In the genomic region with DNA sequence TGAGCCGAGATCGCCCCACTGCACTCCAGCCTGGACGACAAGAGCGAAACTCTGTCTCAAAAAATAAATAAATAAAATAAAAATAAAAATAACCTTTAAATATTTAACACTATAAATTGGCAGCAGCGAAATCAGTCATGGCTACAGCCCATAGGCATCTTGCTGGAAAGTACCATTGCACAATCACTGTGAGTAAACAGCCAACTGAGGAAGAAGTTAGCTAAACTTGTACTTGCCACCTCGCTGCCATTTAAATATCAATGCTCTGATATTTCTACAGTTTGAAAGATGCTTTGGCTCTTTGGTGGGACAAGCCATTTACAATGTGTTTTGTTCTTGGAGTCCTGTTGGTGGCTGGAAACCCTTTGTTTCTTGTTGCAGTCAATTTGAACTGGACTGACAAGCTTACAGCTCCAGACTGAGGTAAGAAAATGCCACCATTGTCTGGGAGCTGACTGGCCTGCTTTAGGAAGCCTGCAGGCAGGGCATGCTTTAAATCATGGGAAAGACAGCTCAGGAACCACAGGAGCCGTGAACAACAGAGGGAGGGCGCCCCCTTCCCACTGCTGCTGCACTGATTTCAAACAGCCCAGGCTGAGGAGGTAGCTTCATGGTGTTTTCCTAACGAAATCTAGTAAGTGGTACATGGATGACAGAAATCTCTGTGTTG, we compare ENCODE assay signal across 10 cellular contexts.
DNase-seq lines count a peak whose midpoint lies in the region; FAIRE-seq and TF ChIP-seq lines count a peak whose summit lies in the region.
"Had no signal": no experiment of that assay in that cellular context is flagged by ENCODE, and none has a peak within 500 bp of the region (broad histone marks: within the 10 kb centered on the region; RNA-seq: fewer than 3 reads in every experiment).

No MANE protein-coding gene starts in this region.

- intact Hi-C loops in cardiac septum (cut with DNase I) = no loop called here

- H3K4me3 ChIP-seq in LNCaP clone FGC (ENCODE audit: low read depth, low read length) = no peak overlapping the region
- no peak overlapping the region for H3K4me3 ChIP-seq in cardiac fibroblast (replicated peaks in 1 of 2; ENCODE audit: low read depth in 2 of 2, low read length in 2 of 2)
- H3K4me3 ChIP-seq: spleen had no signal

- FAIRE-seq in D721Med (lab: Jason Lieb, UNC) = no peak

- TF ChIP-seq CTCF in D721Med (IDR thresholded peaks at IDR 0.05; ENCODE audit: insufficient read depth, missing control alignments) (peak; percentile 25), LNCaP clone FGC (IDR thresholded peaks at IDR 0.05; ENCODE audit: control insufficient read depth, extremely low read depth, insufficient read depth) (peak; percentile 32; the same call in 1 of the 2 replicates), cardiac fibroblast (IDR thresholded peaks at IDR 0.05; ENCODE audit: low read depth, low read length) (no peak)

- DNase-seq in D721Med (ENCODE audit: insufficient read length, low spot score) (no peak), LNCaP clone FGC (ENCODE audit: low read depth) (no peak), cardiac fibroblast (ENCODE audit: low read depth in 2 of 2) (peak; percentile 24 to 57), medulla oblongata (ENCODE audit: extremely low spot score) (peak; percentile 28), cardiac septum (ENCODE audit: low spot score) (no peak), NCI-H524 treated with DMSO at 0.1 percent for 48 hours (lab: John Stamatoyannopoulos, UW) (no peak), activated gamma-delta T cell treated with Interleukin-2 at 50 U/mL for 16 hours (no peak)
- DNase-seq in stimulated activated CD4-positive, alpha-beta T cell treated with anti-CD3 and anti-CD28 coated beads, Interleukin-1b, Interleukin-23, amount 100 ng/mL, for 48 hours = no peak
- DNase-seq: NCI-H2081 treated with DMSO at 0.1 percent for 48 hours, spleen had no signal

Comparison
In these comparisons a context has a peak if more than half of its experiments do, and no peak if none do; other contexts are left out.
1. DNase-seq: peak in cardiac fibroblast (2 of 2) and medulla oblongata (single experiment); none in D721Med (single experiment), LNCaP clone FGC (single experiment), cardiac septum (single experiment), NCI-H524 treated with DMSO at 0.1 percent for 48 hours (single experiment), stimulated activated CD4-positive, alpha-beta T cell treated with anti-CD3 and anti-CD28 coated beads, Interleukin-1b, Interleukin-23, amount 100 ng/mL, for 48 hours (single experiment) and activated gamma-delta T cell treated with Interleukin-2 at 50 U/mL for 16 hours (single experiment).